Comparison of ENCODE assay signal across 9 cellular contexts in genomic region chr10:83991986-83992753, GRCh38.
A peak's percentile ranks its signal among the peaks of the same experiment; 100 is the strongest.
DNase-seq lines count a peak whose midpoint lies in the region; ATAC-seq and TF ChIP-seq lines count a peak whose summit lies in the region.
"Had no signal": no experiment of that assay in that cellular context is flagged by ENCODE, and none has a peak within 500 bp of the region (broad histone marks: within the 10 kb centered on the region; RNA-seq: fewer than 3 reads in every experiment).

No MANE protein-coding gene starts in this region.

- POLR2A ChIA-PET in T-cell (lab: Charles Lee), result no interaction called here

- no peak overlapping the region for H3K27ac ChIP-seq in 22Rv1

- DNase-seq in GM12865 (ENCODE audit: low read depth) (peak; percentile 63), SK-MEL-5 (ENCODE audit: low read depth, low spot score) (peak; percentile 65), left lobe of liver (ENCODE audit: low spot score) (no peak), T-cell (no peak)

- peaks cover 0 to 5% (median 0%) of the 10 kb centered on the region in 3 donors for H3K4me1 Mint-ChIP-seq in T-cell
- H3K4me1 Mint-ChIP-seq in activated T-helper 17 cell treated with anti-CD3 and anti-CD28 coated beads, Interleukin-2, amount 50 U/mL, for 72 hours, result peaks cover 7% of the 10 kb centered on the region
- H3K4me1 Mint-ChIP-seq: central memory CD8-positive, alpha-beta T cell had no signal

- TF ChIP-seq CTCF in 22Rv1 (IDR thresholded peaks at IDR 0.05) (peak; percentile 78), GM12865 (IDR thresholded peaks at IDR 0.05; ENCODE audit: insufficient read depth, low read depth, low read length, missing control alignments) (peak; percentile 56)

- H3K9me3 Mint-ChIP-seq in T-cell, result no peaks in the 10 kb centered on the region
- H3K9me3 Mint-ChIP-seq in activated T-helper 17 cell treated with anti-CD3 and anti-CD28 coated beads, Interleukin-2, amount 50 U/mL, for 72 hours, result peaks cover 4% of the 10 kb centered on the region
- H3K9me3 Mint-ChIP-seq: central memory CD8-positive, alpha-beta T cell had no signal

- in situ Hi-C loops in SK-MEL-5 (cut with HindIII; ENCODE audit: low pct_unique_long_range_greater_than_20kb, low sequenced_read_pairs), result no loop called here

- peaks cover 0 to 3% of the 10 kb centered on the region in 2 donors for H3K27me3 Mint-ChIP-seq in T-cell
- H3K27me3 Mint-ChIP-seq in activated T-helper 17 cell treated with anti-CD3 and anti-CD28 coated beads, Interleukin-2, amount 50 U/mL, for 72 hours, result no peaks in the 10 kb centered on the region

- CTCF ChIA-PET in T-cell (lab: Charles Lee), result no interaction called here

- H3K27ac Mint-ChIP-seq in T-cell, result no peak overlapping the region
- H3K27ac Mint-ChIP-seq in activated T-helper 17 cell treated with anti-CD3 and anti-CD28 coated beads, Interleukin-2, amount 50 U/mL, for 72 hours, result no peak overlapping the region

- H3K4me3 Mint-ChIP-seq in T-cell, result no peak overlapping the region
- H3K4me3 Mint-ChIP-seq in activated T-helper 17 cell treated with anti-CD3 and anti-CD28 coated beads, Interleukin-2, amount 50 U/mL, for 72 hours, result no peak overlapping the region
- H3K4me3 Mint-ChIP-seq: central memory CD8-positive, alpha-beta T cell had no signal

- H3K4me3 ChIP-seq in GM12865 (ENCODE audit: low read depth, low read length), result no peak overlapping the region

- peak; percentile 47 for ATAC-seq in HG03280 (IDR thresholded peaks at IDR 0.05; ENCODE audit: unreplicated experiment)
- peak; percentile 64 for ATAC-seq in left lobe of liver
- ATAC-seq in T-cell (replicated peaks in 1 of 4), result no peak
- ATAC-seq in GM21528 (IDR thresholded peaks at IDR 0.05; ENCODE audit: low FRiP score, unreplicated experiment), result no peak
- no peak for ATAC-seq in activated T-helper 17 cell treated with anti-CD3 and anti-CD28 coated beads, Interleukin-2, amount 50 U/mL, for 72 hours (replicated peaks)

- H3K36me3 Mint-ChIP-seq in T-cell, result no peaks in the 10 kb centered on the region
- H3K36me3 Mint-ChIP-seq in activated T-helper 17 cell treated with anti-CD3 and anti-CD28 coated beads, Interleukin-2, amount 50 U/mL, for 72 hours (ENCODE audit: low read depth), result no peaks in the 10 kb centered on the region

Comparison
In these comparisons a context has a peak if more than half of its experiments do, and no peak if none do; other contexts are left out.
1. DNase-seq: peak in GM12865 (single experiment) and SK-MEL-5 (single experiment); none in left lobe of liver (single experiment) and T-cell (0 of 34).
2. ATAC-seq: peak in HG03280 (single experiment) and left lobe of liver (single experiment); none in T-cell (0 of 4), GM21528 (single experiment) and activated T-helper 17 cell treated with anti-CD3 and anti-CD28 coated beads, Interleukin-2, amount 50 U/mL, for 72 hours (single experiment).